Comparison of ENCODE assay signal across 12 cellular contexts in genomic region chr3:197718904-197719303, GRCh38. TPM values are rescaled to one million over a fixed set of nuclear protein-coding genes. Genes with fewer than 3 reads are reported as not detected.
DNase-seq lines count a peak whose midpoint lies in the region; ATAC-seq and TF ChIP-seq lines count a peak whose summit lies in the region.
"Had no signal": no experiment of that assay in that cellular context is flagged by ENCODE, and none has a peak within 500 bp of the region (broad histone marks: within the 10 kb centered on the region; RNA-seq: fewer than 3 reads in every experiment).

No MANE protein-coding gene starts in this region.

- H3K4me3 ChIP-seq in AG10803 (ENCODE audit: low read length) (no peak overlapping the region), HAP-1 (no peak overlapping the region), stomach (no peak overlapping the region)

- H3K27ac ChIP-seq in stomach: peak overlapping the region in 1 of 5 donors; percentile 3
- H3K27ac ChIP-seq: VCaP had no signal

- POLR2A ChIA-PET in HEK293T (lab: Yijun Ruan, JAX): interaction anchor here (1.0 kb wide), 1 partner anchor 17 kb away, joined by 3 read pairs; no protein-coding TSS in a partner anchor

- TF ChIP-seq EP300 in Ishikawa (IDR thresholded peaks at IDR 0.05; ENCODE audit: borderline replicate concordance) (peak; percentile 22; the same call in 1 of the 2 replicates), stomach (IDR thresholded peaks at IDR 0.05) (no peak)

- WGBS in stomach, 5 donors: 80 to 86% (median 82%) methylated on average over 8 of the region's 8 CpGs

- no peaks in the 10 kb centered on the region for H3K27me3 ChIP-seq in HAP-1 (ENCODE audit: low read depth)
- no peaks in the 10 kb centered on the region for H3K27me3 ChIP-seq in stomach

- H3K27me3 Mint-ChIP-seq in chondrocyte (ENCODE audit: low read depth) (no peaks in the 10 kb centered on the region), memory B cell (no peaks in the 10 kb centered on the region)
- H3K27me3 Mint-ChIP-seq in natural killer cell treated with Interleukin-12 subunit alpha and Interleukin-12 subunit beta and Interleukin-15 and Interleukin-18, amount 100 ng/mL, for 72 hours: no peaks in the 10 kb centered on the region
- H3K27me3 Mint-ChIP-seq: activated naive CD4-positive, alpha-beta T cell treated with anti-CD3 and anti-CD28 coated beads, Interleukin-2, amount 50 U/mL, for 24 hours had no signal

- CTCF ChIA-PET in HEK293T (lab: Yijun Ruan, JAX): no interaction called here

- peak; percentile 71 for DNase-seq in AG10803 (ENCODE audit: low read depth)
- no peak for DNase-seq in chondrocyte (ENCODE audit: low spot score)
- DNase-seq in memory B cell (ENCODE audit: low spot score in 2 of 2): no peak
- no peak for DNase-seq in HAP-1 (ENCODE audit: low spot score in 2 of 2)
- no peak for DNase-seq in natural killer cell treated with Interleukin-12 subunit alpha and Interleukin-12 subunit beta and Interleukin-15 and Interleukin-18, amount 100 ng/mL, for 72 hours (ENCODE audit: low spot score)
- DNase-seq in HEK293T (ENCODE audit: extremely low spot score): no peak
- no peak for DNase-seq in stomach
- DNase-seq: foreskin melanocyte had no signal

- peaks cover 9% of the 10 kb centered on the region for H3K9me3 Mint-ChIP-seq in chondrocyte (ENCODE audit: low read depth)
- peaks cover 4% of the 10 kb centered on the region for H3K9me3 Mint-ChIP-seq in memory B cell
- peaks cover 3% of the 10 kb centered on the region for H3K9me3 Mint-ChIP-seq in natural killer cell treated with Interleukin-12 subunit alpha and Interleukin-12 subunit beta and Interleukin-15 and Interleukin-18, amount 100 ng/mL, for 72 hours
- H3K9me3 Mint-ChIP-seq: activated naive CD4-positive, alpha-beta T cell treated with anti-CD3 and anti-CD28 coated beads, Interleukin-2, amount 50 U/mL, for 24 hours had no signal

- peak overlapping the region; percentile 90 for H3K27ac Mint-ChIP-seq in chondrocyte (ENCODE audit: unreplicated experiment)
- peak overlapping the region; percentile 31 for H3K27ac Mint-ChIP-seq in memory B cell
- H3K27ac Mint-ChIP-seq in natural killer cell treated with Interleukin-12 subunit alpha and Interleukin-12 subunit beta and Interleukin-15 and Interleukin-18, amount 100 ng/mL, for 72 hours: no peak overlapping the region
- H3K27ac Mint-ChIP-seq: nephron had no signal

- TF ChIP-seq CTCF in AG10803 (conservative IDR thresholded peaks at IDR 0.05; ENCODE audit: low read length): no peak
- no peak for TF ChIP-seq CTCF in chondrocyte (IDR thresholded peaks at IDR 0.05)
- no peak for TF ChIP-seq CTCF in stomach (IDR thresholded peaks at IDR 0.05)

- intact Hi-C loops in stomach (cut with DNase I; ENCODE audit: low total_unique reads): no loop called here

- in situ Hi-C loops in HAP-1 (cut with MboI; ENCODE audit: low sequenced_read_pairs): no loop called here

- no peak for ATAC-seq in memory B cell (ENCODE audit: low read depth)
- ATAC-seq in natural killer cell treated with Interleukin-12 subunit alpha and Interleukin-12 subunit beta and Interleukin-15 and Interleukin-18, amount 100 ng/mL, for 72 hours: no peak

- peaks cover 26% of the 10 kb centered on the region for H3K4me1 Mint-ChIP-seq in chondrocyte (ENCODE audit: low read depth)
- peaks cover 14% of the 10 kb centered on the region for H3K4me1 Mint-ChIP-seq in memory B cell
- peaks cover 3 to 6% of the 10 kb centered on the region in 2 donors for H3K4me1 Mint-ChIP-seq in natural killer cell treated with Interleukin-12 subunit alpha and Interleukin-12 subunit beta and Interleukin-15 and Interleukin-18, amount 100 ng/mL, for 72 hours (ENCODE audit: low read depth in 2 of 2)
- H3K4me1 Mint-ChIP-seq: nephron had no signal

- 0 out of 2 replicates have a peak, but pooled peaks have one; percentile 10 for TF ChIP-seq RAD21 in Ishikawa (IDR thresholded peaks at IDR 0.05; ENCODE audit: low read depth)

- H3K4me3 Mint-ChIP-seq in chondrocyte (ENCODE audit: unreplicated experiment): no peak overlapping the region
- H3K4me3 Mint-ChIP-seq in memory B cell: no peak overlapping the region
- no peak overlapping the region for H3K4me3 Mint-ChIP-seq in natural killer cell treated with Interleukin-12 subunit alpha and Interleukin-12 subunit beta and Interleukin-15 and Interleukin-18, amount 100 ng/mL, for 72 hours
- H3K4me3 Mint-ChIP-seq: activated naive CD4-positive, alpha-beta T cell treated with anti-CD3 and anti-CD28 coated beads, Interleukin-2, amount 50 U/mL, for 24 hours; nephron had no signal

- H3K36me3 ChIP-seq in HAP-1 (replicated peaks): no peaks in the 10 kb centered on the region
- peaks cover 0 to 36% (median 26%) of the 10 kb centered on the region in 4 donors for H3K36me3 ChIP-seq in stomach

- no peak for TF ChIP-seq POLR2A in stomach (IDR thresholded peaks at IDR 0.05)

- H3K36me3 Mint-ChIP-seq in chondrocyte (ENCODE audit: low read depth) (peaks cover 12% of the 10 kb centered on the region), memory B cell (peaks cover 33% of the 10 kb centered on the region)
- H3K36me3 Mint-ChIP-seq in natural killer cell treated with Interleukin-12 subunit alpha and Interleukin-12 subunit beta and Interleukin-15 and Interleukin-18, amount 100 ng/mL, for 72 hours: peaks cover 18% of the 10 kb centered on the region

- H3K9me3 ChIP-seq in HAP-1 (peaks cover 5% of the 10 kb centered on the region; the same call in 1 of the 2 replicates), stomach (peaks cover 0 to 6% (median 0%) of the 10 kb centered on the region in 4 donors)

- no peaks in the 10 kb centered on the region for H3K4me1 ChIP-seq in HAP-1
- H3K4me1 ChIP-seq in stomach: peaks cover 0 to 8% (median 0%) of the 10 kb centered on the region in 4 donors

TF ChIP-seq in Ishikawa, 13 proteins besides CTCF, POLR2A, EP300 and RAD21 (continues in another document):
- TF ChIP-seq TCF12 (IDR thresholded peaks at IDR 0.05; ENCODE audit: low read depth): 0 out of 2 replicates have a peak, but pooled peaks have one; percentile 22
- TF ChIP-seq CREB1 (IDR thresholded peaks at IDR 0.05; ENCODE audit: low read depth): no peak
- no peak for TF ChIP-seq TAF1 (IDR thresholded peaks at IDR 0.05; ENCODE audit: low read depth)
- no peak for TF ChIP-seq ZBTB7A (IDR thresholded peaks at IDR 0.05; ENCODE audit: low read depth)
- no peak for TF ChIP-seq YY1 (IDR thresholded peaks at IDR 0.05; ENCODE audit: low read depth)
- TF ChIP-seq FOXM1 (IDR thresholded peaks at IDR 0.05; ENCODE audit: borderline replicate concordance, low read depth): no peak
- peak; percentile 88 for TF ChIP-seq TEAD4 (IDR thresholded peaks at IDR 0.05)
- TF ChIP-seq USF1 (IDR thresholded peaks at IDR 0.05): no peak
- no peak for TF ChIP-seq EGR1 (IDR thresholded peaks at IDR 0.05)
- no peak for TF ChIP-seq NFIC (IDR thresholded peaks at IDR 0.05)
- peak; percentile 64; the same call in 1 of the 2 replicates for TF ChIP-seq MAX (IDR thresholded peaks at IDR 0.05)

TF ChIP-seq in HEK293T, 16 proteins besides CTCF, POLR2A, EP300 and RAD21:
- TF ChIP-seq CTBP1 (IDR thresholded peaks at IDR 0.05; ENCODE audit: borderline replicate concordance) (no peak), HDGF (IDR thresholded peaks at IDR 0.05; ENCODE audit: borderline replicate concordance) (no peak), FOXK2 (IDR thresholded peaks at IDR 0.05) (no peak), L3MBTL2 (conservative IDR thresholded peaks at IDR 0.05) (no peak), SP1 (IDR thresholded peaks at IDR 0.05) (no peak), NFRKB (IDR thresholded peaks at IDR 0.05) (no peak), FOXM1 (IDR thresholded peaks at IDR 0.05; ENCODE audit: borderline replicate concordance) (no peak), ELF4 (IDR thresholded peaks at IDR 0.05) (no peak), ARNT (IDR thresholded peaks at IDR 0.05) (no peak), SUZ12 (IDR thresholded peaks at IDR 0.05) (no peak), PKNOX1 (IDR thresholded peaks at IDR 0.05) (no peak), LEF1 (IDR thresholded peaks at IDR 0.05; ENCODE audit: borderline replicate concordance) (no peak)

RNA-seq across cellular contexts. Expression of gene RUBCN, which starts 17.8 kb away (rescaled TPM):
- total RNA-seq in chondrocyte: 27.2 to 32.3 TPM (median 31.2 TPM) in 3 replicates
- 10 to 100 TPM; 42.7 to 59.7 TPM for total RNA-seq in natural killer cell treated with Interleukin-12 subunit alpha and Interleukin-12 subunit beta and Interleukin-15 and Interleukin-18, amount 100 ng/mL, for 72 hours
- total RNA-seq in stomach: 10 to 100 TPM; 15.2 to 96.8 (median 67.0) TPM
- polyA plus RNA-seq in stomach: 1 to 10 TPM; 5.4 to 6.5 (median 6.1) TPM

RNA-seq across cellular contexts. Expression of gene FYTTD1, which starts 30.8 kb away (rescaled TPM):
- total RNA-seq in chondrocyte (73.6 to 83.3 TPM (median 74.2 TPM) in 3 replicates), stomach (10 to 100 TPM; 26.3 to 47.0 (median 38.5) TPM)
- 10 to 100 TPM; 36.0 to 66.1 TPM for total RNA-seq in natural killer cell treated with Interleukin-12 subunit alpha and Interleukin-12 subunit beta and Interleukin-15 and Interleukin-18, amount 100 ng/mL, for 72 hours
- 10 to 100 TPM in 2 of 3 donors, 1 to 10 TPM in 1; 9.4 to 21.1 (median 15.5) TPM for polyA plus RNA-seq in stomach

Comparison
In these comparisons a context has a peak if more than half of its experiments do, and no peak if none do; other contexts are left out.
1. H3K27ac Mint-ChIP-seq: peak in chondrocyte (single experiment) and memory B cell (single experiment); none in natural killer cell treated with Interleukin-12 subunit alpha and Interleukin-12 subunit beta and Interleukin-15 and Interleukin-18, amount 100 ng/mL, for 72 hours (0 of 2).